1 cellular context compared by ENCODE assay signal in the genomic region with DNA sequence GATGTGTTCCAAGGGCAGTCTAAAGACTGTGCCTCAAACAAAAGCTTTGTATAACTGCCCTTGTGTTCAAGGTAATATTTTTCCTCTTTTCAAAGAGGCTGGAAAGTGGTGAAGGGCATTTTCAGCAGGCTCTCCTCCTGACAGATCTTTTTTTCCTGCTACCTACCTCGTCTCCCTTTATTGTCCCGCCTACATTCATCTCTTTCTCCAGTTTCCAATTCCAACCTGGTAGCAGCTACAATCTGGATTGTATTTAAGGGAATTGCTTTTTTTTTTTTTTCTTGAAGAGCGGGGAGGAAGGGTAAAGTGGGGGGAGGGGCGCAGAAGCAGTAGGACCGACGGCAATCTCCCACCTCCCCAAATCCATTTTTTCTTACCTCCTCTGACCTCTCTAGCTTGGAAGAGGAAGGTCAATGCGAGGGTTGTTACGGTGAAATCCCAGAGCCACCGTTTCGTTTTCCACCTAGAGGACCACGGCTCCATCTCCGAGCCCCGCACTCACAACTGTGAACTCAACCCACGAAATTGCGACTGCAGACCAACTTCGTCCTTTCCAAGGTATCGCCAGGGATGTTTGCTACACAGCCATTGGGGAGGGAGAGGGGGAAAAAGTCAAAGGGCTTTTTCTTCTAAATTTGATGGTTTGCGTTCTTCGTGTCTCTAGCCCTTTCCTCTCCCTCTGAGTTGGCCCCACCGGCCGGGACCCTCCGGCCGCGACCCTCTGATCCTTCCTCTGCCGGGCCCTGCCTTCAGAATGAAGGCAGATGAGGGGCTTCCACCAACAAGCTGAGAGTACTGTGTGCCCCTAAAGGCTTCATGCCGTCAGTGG.
TF ChIP-seq lines count a peak whose summit lies in the region.

TSS of gene COL11A1 (minus strand) at position 827 of the 829 bp plus-strand sequence. CDS start at position 483, 344 bp downstream.

TF ChIP-seq in HepG2, 621 proteins besides CTCF, POLR2A, EP300 and RAD21:
- TF ChIP-seq HHEX (CRISPR knock-in tag; IDR thresholded peaks at IDR 0.05), result no peak
- TF ChIP-seq ZNF326 (CRISPR knock-in tag; IDR thresholded peaks at IDR 0.05; ENCODE audit: borderline replicate concordance), result no peak
- TF ChIP-seq KDM5A (IDR thresholded peaks at IDR 0.05; ENCODE audit: borderline replicate concordance, low read length), result no peak
- TF ChIP-seq, protein P1, sequence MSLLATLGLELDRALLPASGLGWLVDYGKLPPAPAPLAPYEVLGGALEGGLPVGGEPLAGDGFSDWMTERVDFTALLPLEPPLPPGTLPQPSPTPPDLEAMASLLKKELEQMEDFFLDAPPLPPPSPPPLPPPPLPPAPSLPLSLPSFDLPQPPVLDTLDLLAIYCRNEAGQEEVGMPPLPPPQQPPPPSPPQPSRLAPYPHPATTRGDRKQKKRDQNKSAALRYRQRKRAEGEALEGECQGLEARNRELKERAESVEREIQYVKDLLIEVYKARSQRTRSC (CRISPR knock-in tag; IDR thresholded peaks at IDR 0.05; ENCODE audit: low read depth), result no peak
- no peak for TF ChIP-seq SAP130 (CRISPR knock-in tag; IDR thresholded peaks at IDR 0.05; ENCODE audit: low read depth)
- no peak for TF ChIP-seq ETV5 (CRISPR knock-in tag; IDR thresholded peaks at IDR 0.05; ENCODE audit: borderline replicate concordance)
